28 cellular contexts compared by ENCODE assay signal in the genomic region with DNA sequence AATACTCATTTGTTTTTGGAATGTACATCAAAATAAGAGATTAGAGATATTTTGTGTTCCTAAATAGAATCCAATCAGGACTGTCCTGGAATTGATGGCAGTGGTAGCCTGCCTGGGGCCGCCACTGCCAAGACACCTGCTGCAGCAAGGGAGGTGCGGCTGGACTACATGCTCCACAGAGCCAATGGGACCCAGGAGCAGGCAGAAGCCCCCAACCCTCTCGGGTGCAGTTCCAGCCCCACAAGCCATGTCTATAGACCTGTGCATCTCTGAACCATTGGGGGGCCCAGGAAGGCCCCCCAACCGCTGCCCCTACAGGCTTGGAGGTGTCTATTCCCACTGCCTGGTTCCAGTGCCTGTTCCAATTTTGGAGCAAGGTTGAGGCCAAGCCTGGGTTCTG.
"Had no signal": no experiment of that assay in that cellular context is flagged by ENCODE, and none has a peak within 500 bp of the region (broad histone marks: within the 10 kb centered on the region; RNA-seq: fewer than 3 reads in every experiment).

No MANE protein-coding gene starts in this region.

- H3K4me3 ChIP-seq: stomach, suprapubic skin, testis, thoracic aorta, thyroid gland, tibial artery, tibial nerve, transverse colon, upper lobe of left lung, upper lobe of right lung, uterus, vagina had no signal

- H3K9me3 Mint-ChIP-seq: stimulated activated naive CD8-positive, alpha-beta T cell treated with anti-CD3 and anti-CD28 coated beads, Interleukin-15, Interleukin-2, amounts not matched to agents 100 ng/mL and 50 ng/mL, for 24 hours; type B pancreatic cell had no signal

- H3K27ac Mint-ChIP-seq: stimulated activated effector memory CD8-positive, alpha-beta T cell treated with anti-CD3 and anti-CD28 coated beads, Interleukin-12 subunit alpha, Interleukin-12 subunit beta, amount 100 ng/mL, for 72 hours; stimulated activated memory B cell treated with anti-CD40 and anti-IgM and Interleukin-4, amounts not matched to agents 10 μg/mL and 1 μg/mL and 100 μg/mL, for 72 hours; stimulated activated naive B cell treated with anti-CD40 and anti-IgM and Interleukin-4, amounts not matched to agents 10 μg/mL and 1 μg/mL and 100 μg/mL, for 72 hours; stimulated activated naive CD8-positive, alpha-beta T cell treated with anti-CD3 and anti-CD28 coated beads, Interleukin-15, amount 100 ng/mL, for 72 hours; stimulated activated naive CD8-positive, alpha-beta T cell treated with anti-CD3 and anti-CD28 coated beads, Interleukin-15, Interleukin-2, amounts not matched to agents 100 ng/mL and 50 ng/mL, for 24 hours; type B pancreatic cell had no signal

- H3K36me3 Mint-ChIP-seq: stimulated activated effector memory CD8-positive, alpha-beta T cell treated with anti-CD3 and anti-CD28 coated beads, Interleukin-12 subunit alpha, Interleukin-12 subunit beta, amount 100 ng/mL, for 72 hours; stimulated activated memory B cell treated with anti-CD40 and anti-IgM and Interleukin-4, amounts not matched to agents 10 μg/mL and 1 μg/mL and 100 μg/mL, for 72 hours; stimulated activated naive B cell treated with anti-CD40 and anti-IgM and Interleukin-4, amounts not matched to agents 10 μg/mL and 1 μg/mL and 100 μg/mL, for 72 hours; type B pancreatic cell had no signal

- H3K27ac ChIP-seq: stomach, suprapubic skin, testis, thoracic aorta, thyroid gland, tibial artery, tibial nerve, transverse colon, upper lobe of left lung, upper lobe of right lung, uterus, vagina had no signal

- H3K27me3 ChIP-seq: stomach, suprapubic skin, testis, thyroid gland, tibial artery, tibial nerve, transverse colon, upper lobe of left lung, upper lobe of right lung, uterus, vagina had no signal

- DNase-seq: stimulated activated CD4-positive, alpha-beta T cell treated with anti-CD3 and anti-CD28 coated beads, Interleukin-2, amount 100 ng/mL, for 48 hours; stimulated activated CD4-positive, alpha-beta T cell treated with anti-CD3 and anti-CD28 coated beads, Interleukin-4, amount 100 ng/mL, for 1 hour; stimulated activated CD4-positive, alpha-beta T cell treated with anti-CD3 and anti-CD28 coated beads, Interleukin-4, amount 100 ng/mL, for 24 hours; stimulated activated CD4-positive, alpha-beta T cell treated with anti-CD3 and anti-CD28 coated beads, Interleukin-4, amount 100 ng/mL, for 4 hours; stimulated activated CD8-positive, alpha-beta memory T cell treated with anti-CD3 and anti-CD28 coated beads, Interleukin-4, amount 100 ng/mL, for 48 hours; stimulated activated naive B cell treated with anti-CD40 and anti-IgM and Interleukin-4, amounts not matched to agents 10 μg/mL and 1 μg/mL and 100 μg/mL, for 72 hours; stimulated activated naive CD4-positive, alpha-beta T cell; stimulated activated naive CD4-positive, alpha-beta T cell treated with Interleukin-2 at 50 U/mL for 16 hours; stimulated activated naive CD8-positive, alpha-beta T cell treated with anti-CD3 and anti-CD28 coated beads, Interleukin-15, amount 100 ng/mL, for 72 hours; stimulated activated naive CD8-positive, alpha-beta T cell treated with anti-CD3 and anti-CD28 coated beads, Interleukin-15, Interleukin-2, amounts not matched to agents 100 U/mL and 50 U/mL, for 24 hours; stomach; substantia nigra; testis; thyroid gland; tibial artery; transverse colon; trophoblast cell; upper lobe of right lung; uterus had no signal

- H3K4me1 ChIP-seq: stomach, suprapubic skin, testis, thyroid gland, tibial artery, tibial nerve, transverse colon, upper lobe of left lung, upper lobe of right lung, uterus, vagina had no signal

- H3K9me3 ChIP-seq: suprapubic skin, testis, thoracic aorta, thyroid gland, tibial artery, transverse colon, upper lobe of left lung, upper lobe of right lung, uterus, vagina had no signal

- H3K36me3 ChIP-seq: stomach, suprapubic skin, thoracic aorta, thyroid gland, tibial artery, tibial nerve, transverse colon, upper lobe of left lung, upper lobe of right lung, uterus, vagina had no signal

- H3K27me3 Mint-ChIP-seq: stimulated activated memory B cell treated with anti-CD40 and anti-IgM and Interleukin-4, amounts not matched to agents 10 μg/mL and 1 μg/mL and 100 μg/mL, for 72 hours; stimulated activated naive B cell treated with anti-CD40 and anti-IgM and Interleukin-4, amounts not matched to agents 10 μg/mL and 1 μg/mL and 100 μg/mL, for 72 hours; stimulated activated naive CD8-positive, alpha-beta T cell treated with anti-CD3 and anti-CD28 coated beads, Interleukin-15, amount 100 ng/mL, for 72 hours; stimulated activated naive CD8-positive, alpha-beta T cell treated with anti-CD3 and anti-CD28 coated beads, Interleukin-15, Interleukin-2, amounts not matched to agents 100 ng/mL and 50 ng/mL, for 24 hours; type B pancreatic cell had no signal

- H3K4me3 Mint-ChIP-seq: stimulated activated effector memory CD8-positive, alpha-beta T cell treated with anti-CD3 and anti-CD28 coated beads, Interleukin-12 subunit alpha, Interleukin-12 subunit beta, amount 100 ng/mL, for 72 hours; stimulated activated memory B cell treated with anti-CD40 and anti-IgM and Interleukin-4, amounts not matched to agents 10 μg/mL and 1 μg/mL and 100 μg/mL, for 72 hours; stimulated activated naive B cell treated with anti-CD40 and anti-IgM and Interleukin-4, amounts not matched to agents 10 μg/mL and 1 μg/mL and 100 μg/mL, for 72 hours; stimulated activated naive CD8-positive, alpha-beta T cell treated with anti-CD3 and anti-CD28 coated beads, Interleukin-15, amount 100 ng/mL, for 72 hours; stimulated activated naive CD8-positive, alpha-beta T cell treated with anti-CD3 and anti-CD28 coated beads, Interleukin-15, Interleukin-2, amounts not matched to agents 100 ng/mL and 50 ng/mL, for 24 hours; type B pancreatic cell had no signal

- ATAC-seq: stimulated activated effector memory CD8-positive, alpha-beta T cell treated with anti-CD3 and anti-CD28 coated beads, Interleukin-12 subunit alpha, Interleukin-12 subunit beta, amount 100 ng/mL, for 72 hours; stimulated activated naive B cell treated with anti-CD40 and anti-IgM and Interleukin-4, amounts not matched to agents 10 μg/mL and 1 μg/mL and 100 μg/mL, for 72 hours; stimulated activated naive CD8-positive, alpha-beta T cell treated with anti-CD3 and anti-CD28 coated beads, Interleukin-15, amount 100 ng/mL, for 72 hours; stimulated activated naive CD8-positive, alpha-beta T cell treated with anti-CD3 and anti-CD28 coated beads, Interleukin-15, Interleukin-2, amounts not matched to agents 100 U/mL and 50 U/mL, for 24 hours had no signal

- H3K4me1 Mint-ChIP-seq: stimulated activated effector memory CD8-positive, alpha-beta T cell treated with anti-CD3 and anti-CD28 coated beads, Interleukin-12 subunit alpha, Interleukin-12 subunit beta, amount 100 ng/mL, for 72 hours; stimulated activated memory B cell treated with anti-CD40 and anti-IgM and Interleukin-4, amounts not matched to agents 10 μg/mL and 1 μg/mL and 100 μg/mL, for 72 hours; stimulated activated naive B cell treated with anti-CD40 and anti-IgM and Interleukin-4, amounts not matched to agents 10 μg/mL and 1 μg/mL and 100 μg/mL, for 72 hours; stimulated activated naive CD8-positive, alpha-beta T cell treated with anti-CD3 and anti-CD28 coated beads, Interleukin-15, amount 100 ng/mL, for 72 hours had no signal
